ENCODE assay signal across 24 cellular contexts in genomic region chr11:6486938-6487337, GRCh38. TPM values are rescaled to one million over a fixed set of nuclear protein-coding genes. Genes with fewer than 3 reads are reported as not detected.
DNase-seq lines count a peak whose midpoint lies in the region; ATAC-seq, FAIRE-seq and TF ChIP-seq lines count a peak whose summit lies in the region.
"Had no signal": no experiment of that assay in that cellular context is flagged by ENCODE, and none has a peak within 500 bp of the region (broad histone marks: within the 10 kb centered on the region; RNA-seq: fewer than 3 reads in every experiment).

No MANE protein-coding gene starts in this region.

- H3K27me3 ChIP-seq in colonic mucosa, result no peaks in the 10 kb centered on the region
- no peaks in the 10 kb centered on the region for H3K27me3 ChIP-seq in naive thymus-derived CD4-positive, alpha-beta T cell (ENCODE audit: control insufficient read depth in 2 of 2, insufficient read depth in 2 of 2, low read length in 2 of 2)
- no peaks in the 10 kb centered on the region for H3K27me3 ChIP-seq in CD8-positive, alpha-beta T cell (ENCODE audit: insufficient read depth, low read length)
- H3K27me3 ChIP-seq: BLaER1 had no signal

- no peak overlapping the region for H3K27ac Mint-ChIP-seq in naive thymus-derived CD4-positive, alpha-beta T cell
- H3K27ac Mint-ChIP-seq in CD8-positive, alpha-beta T cell, result no peak overlapping the region
- H3K27ac Mint-ChIP-seq: B cell; CD4-positive, CD25-positive, alpha-beta regulatory T cell had no signal

- no peak overlapping the region for H3K4me3 Mint-ChIP-seq in naive thymus-derived CD4-positive, alpha-beta T cell
- no peak overlapping the region for H3K4me3 Mint-ChIP-seq in CD8-positive, alpha-beta T cell
- H3K4me3 Mint-ChIP-seq: B cell; CD4-positive, CD25-positive, alpha-beta regulatory T cell; CD8-positive, alpha-beta memory T cell had no signal

- peak overlapping the region; percentile 29 for H3K27ac ChIP-seq in colonic mucosa
- peak overlapping the region; percentile 38 for H3K27ac ChIP-seq in naive thymus-derived CD4-positive, alpha-beta T cell (ENCODE audit: low read depth, low read length)
- H3K27ac ChIP-seq in CD8-positive, alpha-beta T cell (ENCODE audit: low read depth, low read length), result no peak overlapping the region
- H3K27ac ChIP-seq: 22Rv1, BLaER1, C4-2B had no signal

- peak; percentile 6 for ATAC-seq in left colon
- ATAC-seq in naive thymus-derived CD4-positive, alpha-beta T cell, result no peak
- ATAC-seq in CD8-positive, alpha-beta T cell, result no peak
- no peak for ATAC-seq in HG02938 (IDR thresholded peaks at IDR 0.05; ENCODE audit: unreplicated experiment)

- no peaks in the 10 kb centered on the region for H3K27me3 Mint-ChIP-seq in naive thymus-derived CD4-positive, alpha-beta T cell
- no peaks in the 10 kb centered on the region for H3K27me3 Mint-ChIP-seq in CD8-positive, alpha-beta T cell (ENCODE audit: low read depth)
- H3K27me3 Mint-ChIP-seq: B cell; CD4-positive, CD25-positive, alpha-beta regulatory T cell; CD8-positive, alpha-beta memory T cell had no signal

- POLR2A ChIA-PET in naive thymus-derived CD4-positive, alpha-beta T cell (lab: Charles Lee), result no interaction called here
- POLR2A ChIA-PET in CD8-positive, alpha-beta T cell (lab: Charles Lee), result interaction anchor here (1.0 to 1.3 kb wide), 3 partner anchors 10 to 108 kb away, joined by 3 read pairs; no protein-coding TSS in a partner anchor

- peaks cover 10% of the 10 kb centered on the region for H3K4me1 ChIP-seq in colonic mucosa
- peaks cover 10 to 16% of the 10 kb centered on the region in 2 donors for H3K4me1 ChIP-seq in naive thymus-derived CD4-positive, alpha-beta T cell (ENCODE audit: control insufficient read depth in 2 of 2, insufficient read depth in 2 of 2, low read length in 2 of 2)
- peaks cover 18% of the 10 kb centered on the region for H3K4me1 ChIP-seq in CD8-positive, alpha-beta T cell (ENCODE audit: insufficient read depth, low read length)

- H3K9ac ChIP-seq in colonic mucosa (ENCODE audit: low read depth in 2 of 2, low read length in 2 of 2), result no peak overlapping the region
- H3K9ac ChIP-seq: BLaER1 had no signal

- CTCF ChIA-PET in naive thymus-derived CD4-positive, alpha-beta T cell (lab: Charles Lee), result no interaction called here
- CTCF ChIA-PET in CD8-positive, alpha-beta T cell (lab: Charles Lee), result interaction anchor here (0.5 to 3.4 kb wide), 4 partner anchors 9 to 120 kb away, joined by 3 to 13 read pairs (median 8); no protein-coding TSS in a partner anchor

- no peaks in the 10 kb centered on the region for H3K9me3 ChIP-seq in colonic mucosa
- no peaks in the 10 kb centered on the region for H3K9me3 ChIP-seq in naive thymus-derived CD4-positive, alpha-beta T cell (ENCODE audit: control insufficient read depth in 2 of 3, low read length in 3 of 3)
- no peaks in the 10 kb centered on the region for H3K9me3 ChIP-seq in CD8-positive, alpha-beta T cell (ENCODE audit: low read length)
- H3K9me3 ChIP-seq: BLaER1, HAP-1 had no signal

- TF ChIP-seq CTCF in colonic mucosa (IDR thresholded peaks at IDR 0.05), result no peak
- TF ChIP-seq CTCF in CD8-positive, alpha-beta T cell (IDR thresholded peaks at IDR 0.05), result no peak

- H3K9me3 Mint-ChIP-seq in naive thymus-derived CD4-positive, alpha-beta T cell, result peaks cover 0 to 1% (median 0%) of the 10 kb centered on the region in 11 donors
- no peaks in the 10 kb centered on the region for H3K9me3 Mint-ChIP-seq in CD8-positive, alpha-beta T cell
- H3K9me3 Mint-ChIP-seq: CD8-positive, alpha-beta memory T cell had no signal

- intact Hi-C loops in colonic mucosa (cut with DNase I), result no loop called here
- intact Hi-C loops in left colon (cut with DNase I, micrococcal nuclease), result no loop called here
- intact Hi-C loops in naive thymus-derived CD4-positive, alpha-beta T cell (cut with micrococcal nuclease), result loop anchor here in 1 of 2 donors (10.0 kb wide), 2 partner anchors 802 to 1882 kb away; partner anchors contain the start of genes TRIM22, TRIM5 and TRIM68
- intact Hi-C loops in CD8-positive, alpha-beta T cell (cut with DNase I, micrococcal nuclease), result no loop called here

- H3K36me3 Mint-ChIP-seq in naive thymus-derived CD4-positive, alpha-beta T cell, result peaks cover 12 to 34% (median 13%) of the 10 kb centered on the region in 5 donors
- H3K36me3 Mint-ChIP-seq in CD8-positive, alpha-beta T cell, result peaks cover 48% of the 10 kb centered on the region

- peak; percentile 47 for FAIRE-seq in GM19239 (lab: Jason Lieb, UNC)
- FAIRE-seq: A204.1, H54 had no signal

- peaks cover 14 to 31% (median 16%) of the 10 kb centered on the region in 7 donors for H3K4me1 Mint-ChIP-seq in naive thymus-derived CD4-positive, alpha-beta T cell
- peaks cover 21% of the 10 kb centered on the region for H3K4me1 Mint-ChIP-seq in CD8-positive, alpha-beta T cell (ENCODE audit: low read depth)

- H3K36me3 ChIP-seq in colonic mucosa, result no peaks in the 10 kb centered on the region
- H3K36me3 ChIP-seq in naive thymus-derived CD4-positive, alpha-beta T cell (ENCODE audit: control insufficient read depth in 2 of 3, insufficient read depth in 3 of 3, low read length in 3 of 3), result peaks cover 3 to 86% (median 12%) of the 10 kb centered on the region in 3 experiments
- peaks cover 45% of the 10 kb centered on the region for H3K36me3 ChIP-seq in CD8-positive, alpha-beta T cell (ENCODE audit: insufficient read depth, low read length)

- no peak overlapping the region for H3K4me3 ChIP-seq in colonic mucosa
- no peak overlapping the region for H3K4me3 ChIP-seq in naive thymus-derived CD4-positive, alpha-beta T cell (ENCODE audit: low read length)
- no peak overlapping the region for H3K4me3 ChIP-seq in CD8-positive, alpha-beta T cell (ENCODE audit: low read depth, low read length)
- H3K4me3 ChIP-seq: BLaER1, HAP-1 had no signal

- DNase-seq in GM19239 (ENCODE audit: insufficient read length, low spot score) (no peak), colonic mucosa (no peak), left colon (no peak), NCI-H2171 treated with DMSO at 0.1 percent for 48 hours (lab: John Stamatoyannopoulos, UW) (no peak), NCI-H774 (lab: John Stamatoyannopoulos, UW) (no peak)
- DNase-seq in naive thymus-derived CD4-positive, alpha-beta T cell, result no peak
- no peak for DNase-seq in CD8-positive, alpha-beta T cell
- DNase-seq: Calu3; CD4-positive, CD25-positive, alpha-beta regulatory T cell; CD8-positive, alpha-beta memory T cell; COR-L47; DMS53; DMS79 treated with DMSO at 0.1 percent for 48 hours; GF-D8; GOT3 had no signal

RNA-seq across cellular contexts. Expression of gene TIMM10B, which starts 5.6 kb away (rescaled TPM):
- total RNA-seq in colonic mucosa (10 to 100 TPM; 48.0 TPM), left colon (10 to 100 TPM; 47.8 to 48.6 TPM)
- 10 to 100 TPM; 39.3 to 68.4 (median 59.2) TPM for total RNA-seq in naive thymus-derived CD4-positive, alpha-beta T cell
- polyA plus RNA-seq in naive thymus-derived CD4-positive, alpha-beta T cell, result 10 to 100 TPM; 32.8 to 38.8 TPM
- 10 to 100 TPM; 68.6 to 73.0 TPM for total RNA-seq in CD8-positive, alpha-beta T cell

RNA-seq across cellular contexts. Expression of gene ARFIP2, which starts 5.8 kb away (rescaled TPM):
- total RNA-seq in colonic mucosa (10 to 100 TPM; 76.9 to 87.3 TPM), left colon (10 to 100 TPM; 70.2 to 85.6 TPM)
- 10 to 100 TPM; 48.6 to 63.4 (median 53.8) TPM for total RNA-seq in naive thymus-derived CD4-positive, alpha-beta T cell
- 10 to 100 TPM; 35.7 to 45.7 TPM for polyA plus RNA-seq in naive thymus-derived CD4-positive, alpha-beta T cell
- total RNA-seq in CD8-positive, alpha-beta T cell, result 10 to 100 TPM; 76.5 to 89.7 TPM

RNA-seq across cellular contexts. Expression of gene DNHD1, which starts 10.1 kb away (rescaled TPM):
- 10 to 100 TPM in 1 of 2 donors, 1 to 10 TPM in 1; 7.4 to 11.8 TPM for total RNA-seq in colonic mucosa
- total RNA-seq in left colon, result 10 to 100 TPM; 11.8 to 18.9 TPM
- 10 to 100 TPM; 24.0 to 65.8 (median 62.2) TPM for total RNA-seq in naive thymus-derived CD4-positive, alpha-beta T cell
- polyA plus RNA-seq in naive thymus-derived CD4-positive, alpha-beta T cell, result 1 to 10 TPM in 1 of 2 donors, under 1 TPM in 1; 0.90 to 2.8 TPM
- 10 to 100 TPM; 34.6 to 41.1 TPM for total RNA-seq in CD8-positive, alpha-beta T cell

RNA-seq across cellular contexts. Expression of gene TRIM3, which starts 13.2 kb away (rescaled TPM):
- total RNA-seq in colonic mucosa (10 to 100 TPM; 30.0 to 59.0 TPM), left colon (10 to 100 TPM; 37.6 to 49.3 TPM)
- 10 to 100 TPM in 4 of 5 experiments, 1 to 10 TPM in 1; 8.1 to 20.7 (median 17.2) TPM for total RNA-seq in naive thymus-derived CD4-positive, alpha-beta T cell
- polyA plus RNA-seq in naive thymus-derived CD4-positive, alpha-beta T cell, result 1 to 10 TPM; 1.6 to 4.2 TPM
- total RNA-seq in CD8-positive, alpha-beta T cell, result 10 to 100 TPM; 14.5 to 18.3 TPM

RNA-seq across cellular contexts. Expression of gene HPX, which starts 46.2 kb away (rescaled TPM):
- total RNA-seq in colonic mucosa (1 to 10 TPM; 1.8 to 5.3 TPM), left colon (1 to 10 TPM; 2.4 to 2.5 TPM)
- 1 to 10 TPM in 4 of 5 experiments, under 1 TPM in 1; 0.56 to 7.0 (median 1.7) TPM for total RNA-seq in naive thymus-derived CD4-positive, alpha-beta T cell
- not detected for polyA plus RNA-seq in naive thymus-derived CD4-positive, alpha-beta T cell
- under 1 TPM; 0.71 to 0.83 TPM for total RNA-seq in CD8-positive, alpha-beta T cell
- total RNA-seq: G401 had no signal
- polyA plus RNA-seq: CD4-positive, CD25-positive, alpha-beta regulatory T cell; CD8-positive, alpha-beta memory T cell had no signal
